ENCODE assay signal across 8 cellular contexts in the genomic region with DNA sequence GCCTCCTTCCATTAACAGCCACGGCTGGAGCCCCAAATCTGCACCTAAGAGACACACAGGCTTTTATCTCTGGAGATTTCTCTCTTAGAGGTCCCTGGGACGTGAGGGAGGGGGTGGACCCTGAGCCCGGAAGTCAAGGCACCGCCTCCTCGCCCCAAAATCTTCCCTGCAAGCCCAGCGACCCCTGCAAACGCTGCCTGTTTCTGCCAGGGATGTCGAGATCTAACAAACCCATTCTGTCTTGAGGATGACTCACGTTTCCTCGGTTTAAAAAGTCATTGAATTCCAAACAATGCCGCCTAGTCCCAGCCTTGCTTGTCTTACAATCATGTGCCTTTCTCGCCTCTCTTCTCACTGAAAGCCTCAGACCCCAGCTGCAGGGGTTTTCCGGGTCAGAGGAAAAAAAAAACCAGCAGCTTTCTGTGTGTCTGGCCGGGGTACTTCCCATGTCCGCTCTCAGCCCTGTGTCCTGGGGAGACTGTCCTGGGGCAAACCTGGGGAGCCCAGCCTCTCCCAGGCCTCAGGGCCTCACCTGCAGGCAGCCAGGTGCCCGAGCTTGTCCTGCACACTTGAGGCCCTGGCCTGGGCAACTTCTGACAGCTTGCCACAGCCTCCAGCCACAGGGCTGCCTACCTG. TPM values are rescaled to one million over a fixed set of nuclear protein-coding genes. Genes with fewer than 3 reads are reported as not detected.
A peak's percentile ranks its signal among the peaks of the same experiment; 100 is the strongest.
DNase-seq lines count a peak whose midpoint lies in the region; ATAC-seq and TF ChIP-seq lines count a peak whose summit lies in the region.

No MANE protein-coding gene starts in this region.

- H3K27me3 ChIP-seq in CD4-positive, alpha-beta T cell (ENCODE audit: control insufficient read depth, insufficient read depth, low read length): no peaks in the 10 kb centered on the region
- H3K27me3 ChIP-seq in iPS-15b (ENCODE audit: control insufficient read depth, insufficient read depth, low read length): no peaks in the 10 kb centered on the region

- H3K4me1 Mint-ChIP-seq in CD4-positive, alpha-beta T cell (ENCODE audit: low read depth): peaks cover 23% of the 10 kb centered on the region

- peak overlapping the region; percentile 90 for H3K27ac Mint-ChIP-seq in CD4-positive, alpha-beta T cell

- no peak for TF ChIP-seq CTCF in CD4-positive, alpha-beta T cell (IDR thresholded peaks at IDR 0.05)

- H3K4me1 ChIP-seq in iPS-15b (ENCODE audit: control insufficient read depth, insufficient read depth, low read length): peaks cover 7% of the 10 kb centered on the region

- peak overlapping the region; percentile 68 for H3K4me3 Mint-ChIP-seq in CD4-positive, alpha-beta T cell

- peak overlapping the region; percentile 54 for H3K9ac ChIP-seq in iPS-15b (ENCODE audit: low read depth, low read length)

- H3K36me3 Mint-ChIP-seq in CD4-positive, alpha-beta T cell (ENCODE audit: low read depth): peaks cover 24% of the 10 kb centered on the region

- DNase-seq in CD4-positive, alpha-beta T cell: peak in 6 of 10 experiments; percentile 21 to 60 (median 34)
- DNase-seq in amygdala (lab: John Stamatoyannopoulos, UW) (peak in 36 of 56 donors; percentile 21 to 82 (median 60)), NCI-H146 (lab: John Stamatoyannopoulos, UW) (no peak), SIG-M5 (lab: John Stamatoyannopoulos, UW) (no peak)
- no peak for DNase-seq in activated effector memory CD4-positive, alpha-beta T cell treated with Interleukin-2 at 50 U/mL for 16 hours

- intact Hi-C loops in CD4-positive, alpha-beta T cell (cut with DNase I, micrococcal nuclease): loop anchor here in 1 of 2 experiments (10.0 kb wide), 1 partner anchor 526 kb away; the partner anchor contains the start of gene NUP93

- no peaks in the 10 kb centered on the region for H3K9me3 ChIP-seq in CD4-positive, alpha-beta T cell (ENCODE audit: control insufficient read depth, low read length)
- H3K9me3 ChIP-seq in iPS-15b (ENCODE audit: control insufficient read depth, insufficient read depth, low read length): no peaks in the 10 kb centered on the region

- H3K27ac ChIP-seq in CD4-positive, alpha-beta T cell (ENCODE audit: low read depth, low read length): no peak overlapping the region
- H3K27ac ChIP-seq in skin epidermis: peak overlapping the region in 20 of 21 experiments; percentile 10 to 82 (median 68)

- ATAC-seq in CD4-positive, alpha-beta T cell (ENCODE audit: poor library complexity): peak; percentile 67
- ATAC-seq in HG03432 (IDR thresholded peaks at IDR 0.05; ENCODE audit: unreplicated experiment): peak; percentile 49

- no peaks in the 10 kb centered on the region for H3K9me3 Mint-ChIP-seq in CD4-positive, alpha-beta T cell

- H3K36me3 ChIP-seq in iPS-15b (ENCODE audit: control insufficient read depth, insufficient read depth, low read length): no peaks in the 10 kb centered on the region

- H3K4me3 ChIP-seq in iPS-15b (ENCODE audit: low read depth, low read length) (no peak overlapping the region), skin epidermis (no peak overlapping the region)

- CTCF ChIA-PET in CD4-positive, alpha-beta T cell (lab: Charles Lee): no interaction called here

- POLR2A ChIA-PET in CD4-positive, alpha-beta T cell (lab: Charles Lee): no interaction called here

- no peaks in the 10 kb centered on the region for H3K27me3 Mint-ChIP-seq in CD4-positive, alpha-beta T cell

RNA-seq across cellular contexts. Expression of gene ARL2BP, which starts 15.4 kb away (rescaled TPM):
- 10 to 100 TPM; 32.4 to 35.6 TPM for total RNA-seq in CD4-positive, alpha-beta T cell

RNA-seq across cellular contexts. Expression of gene PLLP, which starts 24.1 kb away (rescaled TPM):
- total RNA-seq in CD4-positive, alpha-beta T cell: 1 to 10 TPM; 1.8 to 2.5 TPM

Comparison
In these comparisons a context has a peak if more than half of its experiments do, and no peak if none do; other contexts are left out.
1. DNase-seq: peak in CD4-positive, alpha-beta T cell (6 of 10) and amygdala (36 of 56); none in NCI-H146 (single experiment), SIG-M5 (single experiment) and activated effector memory CD4-positive, alpha-beta T cell treated with Interleukin-2 at 50 U/mL for 16 hours (single experiment).